Comparison of ENCODE assay signal across 8 cellular contexts in genomic region chr2:24793752-24794477, GRCh38. TPM values are rescaled to one million over a fixed set of nuclear protein-coding genes. Genes with fewer than 3 reads are reported as not detected.
DNase-seq lines count a peak whose midpoint lies in the region; ATAC-seq lines count a peak whose summit lies in the region.

No MANE protein-coding gene starts in this region.

- WGBS in right cardiac atrium, result 2% methylated on average over 16 of the region's 16 CpGs

- intact Hi-C loops in activated CD4-positive, alpha-beta T cell treated with anti-CD3 and anti-CD28 coated beads for 36 hours (cut with DNase I, micrococcal nuclease), result loop anchor here (1.0 to 5.0 kb wide), 13 partner anchors 126 to 878 kb away; partner anchors contain the start of genes ADCY3 (in 1 of the 2), ATAD2B (in 1 of the 2), DNAJC27 (in 1 of the 2) and DTNB (in 1 of the 2)
- intact Hi-C loops in right cardiac atrium (cut with DNase I), result no loop called here

- POLR2A ChIA-PET in activated CD4-positive, alpha-beta T cell treated with anti-CD3 and anti-CD28 coated beads for 36 hours (lab: Charles Lee), result no interaction called here
- POLR2A ChIA-PET in activated CD4-positive, alpha-beta memory T cell treated with anti-CD3 and anti-CD28 coated beads, Interleukin-2, amount 10 ng/mL, durations not matched to agents 7 days and 5 days (lab: Charles Lee), result interaction anchor here (1.1 to 2.3 kb wide), 17 partner anchors 12 to 868 kb away, joined by 3 to 19 read pairs (median 7); partner anchors contain the start of genes ADCY3, ITSN2, NCOA1 and SF3B6

- H3K4me3 ChIP-seq in right cardiac atrium (ENCODE audit: low read length), result peak overlapping the region; percentile 69
- peak overlapping the region; percentile 91 for H3K4me3 ChIP-seq in skeletal muscle satellite cell (ENCODE audit: low read length)

- ATAC-seq in activated CD4-positive, alpha-beta T cell treated with anti-CD3 and anti-CD28 coated beads for 36 hours, result no peak
- no peak for ATAC-seq in right cardiac atrium

- H3K4me1 Mint-ChIP-seq in activated CD4-positive, alpha-beta T cell treated with anti-CD3 and anti-CD28 coated beads for 36 hours, result peaks cover 31% of the 10 kb centered on the region
- peaks cover 55% of the 10 kb centered on the region for H3K4me1 Mint-ChIP-seq in activated CD4-positive, alpha-beta memory T cell treated with anti-CD3 and anti-CD28 coated beads, Interleukin-2, amount 10 ng/mL, durations not matched to agents 7 days and 5 days

- H3K4me2 ChIP-seq in skeletal muscle satellite cell (ENCODE audit: low read length), result peak overlapping the region; percentile 86

- peak; percentile 19 for DNase-seq in activated CD4-positive, alpha-beta T cell treated with anti-CD3 and anti-CD28 coated beads for 36 hours
- DNase-seq in activated CD4-positive, alpha-beta T cell treated with anti-CD3 and anti-CD28 coated beads for 4 hours, result no peak
- DNase-seq in M059J (ENCODE audit: low read depth), result peak; percentile 62
- DNase-seq in activated CD4-positive, alpha-beta memory T cell treated with anti-CD3 and anti-CD28 coated beads, Interleukin-2, amount 10 ng/mL, durations not matched to agents 7 days and 5 days, result peak; percentile 28
- no peak for DNase-seq in right cardiac atrium
- DNase-seq in 8988T, result no peak
- no peak for DNase-seq in NOMO-1 treated with DMSO at 0.1 percent for 48 hours (lab: John Stamatoyannopoulos, UW; ENCODE audit: unreplicated experiment)

- no peaks in the 10 kb centered on the region for H3K9me3 ChIP-seq in right cardiac atrium (ENCODE audit: control insufficient read depth, low read length)
- no peaks in the 10 kb centered on the region for H3K9me3 ChIP-seq in skeletal muscle satellite cell (replicated peaks; ENCODE audit: low read length)

- H3K36me3 ChIP-seq in skeletal muscle satellite cell (ENCODE audit: insufficient read depth, low read length), result no peaks in the 10 kb centered on the region

- H3K36me3 Mint-ChIP-seq in activated CD4-positive, alpha-beta T cell treated with anti-CD3 and anti-CD28 coated beads for 36 hours (ENCODE audit: low read depth), result peaks cover 43% of the 10 kb centered on the region
- H3K36me3 Mint-ChIP-seq in activated CD4-positive, alpha-beta memory T cell treated with anti-CD3 and anti-CD28 coated beads, Interleukin-2, amount 10 ng/mL, durations not matched to agents 7 days and 5 days (ENCODE audit: low read depth), result peaks cover 54% of the 10 kb centered on the region

- H3K27me3 ChIP-seq in right cardiac atrium (ENCODE audit: control insufficient read depth, insufficient read depth) (no peaks in the 10 kb centered on the region), skeletal muscle satellite cell (ENCODE audit: control insufficient read depth, insufficient read depth, low read length) (no peaks in the 10 kb centered on the region)

- H3K27ac Mint-ChIP-seq in activated CD4-positive, alpha-beta T cell treated with anti-CD3 and anti-CD28 coated beads for 36 hours, result peak overlapping the region; percentile 100
- H3K27ac Mint-ChIP-seq in activated CD4-positive, alpha-beta memory T cell treated with anti-CD3 and anti-CD28 coated beads, Interleukin-2, amount 10 ng/mL, durations not matched to agents 7 days and 5 days, result peak overlapping the region; percentile 98

- peak overlapping the region; percentile 98 for H3K9ac ChIP-seq in skeletal muscle satellite cell (ENCODE audit: low read depth, low read length)

- CTCF ChIA-PET in activated CD4-positive, alpha-beta T cell treated with anti-CD3 and anti-CD28 coated beads for 36 hours (lab: Charles Lee), result interaction anchor here (0.6 to 1.3 kb wide), 3 partner anchors 136 to 443 kb away, joined by 3 to 4 read pairs (median 3); no protein-coding TSS in a partner anchor
- CTCF ChIA-PET in activated CD4-positive, alpha-beta memory T cell treated with anti-CD3 and anti-CD28 coated beads, Interleukin-2, amount 10 ng/mL, durations not matched to agents 7 days and 5 days (lab: Charles Lee), result interaction anchor here (1.6 to 2.5 kb wide), 5 partner anchors 32 to 568 kb away, joined by 4 to 9 read pairs (median 6); no protein-coding TSS in a partner anchor

- H3K4me1 ChIP-seq in right cardiac atrium (ENCODE audit: control insufficient read depth, insufficient read depth, low read length), result peaks cover 2% of the 10 kb centered on the region
- peaks cover 12% of the 10 kb centered on the region for H3K4me1 ChIP-seq in skeletal muscle satellite cell (ENCODE audit: control insufficient read depth, insufficient read depth, low read length)

- H3K4me3 Mint-ChIP-seq in activated CD4-positive, alpha-beta T cell treated with anti-CD3 and anti-CD28 coated beads for 36 hours, result peak overlapping the region; percentile 97
- H3K4me3 Mint-ChIP-seq in activated CD4-positive, alpha-beta memory T cell treated with anti-CD3 and anti-CD28 coated beads, Interleukin-2, amount 10 ng/mL, durations not matched to agents 7 days and 5 days, result peak overlapping the region; percentile 96

- no peaks in the 10 kb centered on the region for H3K27me3 Mint-ChIP-seq in activated CD4-positive, alpha-beta T cell treated with anti-CD3 and anti-CD28 coated beads for 36 hours
- no peaks in the 10 kb centered on the region for H3K27me3 Mint-ChIP-seq in activated CD4-positive, alpha-beta memory T cell treated with anti-CD3 and anti-CD28 coated beads, Interleukin-2, amount 10 ng/mL, durations not matched to agents 7 days and 5 days

- H3K9me3 Mint-ChIP-seq in activated CD4-positive, alpha-beta T cell treated with anti-CD3 and anti-CD28 coated beads for 36 hours (ENCODE audit: low read depth), result no peaks in the 10 kb centered on the region
- no peaks in the 10 kb centered on the region for H3K9me3 Mint-ChIP-seq in activated CD4-positive, alpha-beta memory T cell treated with anti-CD3 and anti-CD28 coated beads, Interleukin-2, amount 10 ng/mL, durations not matched to agents 7 days and 5 days

- no peak overlapping the region for H3K27ac ChIP-seq in right cardiac atrium (ENCODE audit: low read length)

RNA-seq across cellular contexts. Expression of gene CENPO, which starts 0.7 kb away (rescaled TPM):
- total RNA-seq in activated CD4-positive, alpha-beta T cell treated with anti-CD3 and anti-CD28 coated beads for 36 hours, result 10 to 100 TPM; 42.4 to 42.7 TPM
- total RNA-seq in M059J (2014; rRNA removed; shearing (Covaris generic)), result 31.0 and 33.9 TPM in 2 replicates
- 10 to 100 TPM; 40.3 to 42.9 TPM for total RNA-seq in activated CD4-positive, alpha-beta memory T cell treated with anti-CD3 and anti-CD28 coated beads, Interleukin-2, amount 10 ng/mL, durations not matched to agents 7 days and 5 days
- 1 to 10 TPM; 2.0 to 4.5 (median 3.6) TPM for total RNA-seq in right cardiac atrium
- polyA plus RNA-seq in right cardiac atrium, result 1.6 TPM
- 19.8 and 23.2 TPM in 2 replicates for total RNA-seq in skeletal muscle satellite cell (2012; rRNA removed)

RNA-seq across cellular contexts. Expression of gene PTRHD1, which starts 0.7 kb away (rescaled TPM):
- 10 to 100 TPM; 22.3 to 26.5 TPM for total RNA-seq in activated CD4-positive, alpha-beta T cell treated with anti-CD3 and anti-CD28 coated beads for 36 hours
- 31.6 and 34.6 TPM in 2 replicates for total RNA-seq in M059J (2014; rRNA removed; shearing (Covaris generic))
- 10 to 100 TPM; 25.4 to 25.5 TPM for total RNA-seq in activated CD4-positive, alpha-beta memory T cell treated with anti-CD3 and anti-CD28 coated beads, Interleukin-2, amount 10 ng/mL, durations not matched to agents 7 days and 5 days
- 10 to 100 TPM; 25.0 to 32.4 (median 25.8) TPM for total RNA-seq in right cardiac atrium
- polyA plus RNA-seq in right cardiac atrium, result 29.3 TPM
- total RNA-seq in skeletal muscle satellite cell (2012; rRNA removed), result 18.5 and 23.8 TPM in 2 replicates

Comparison
In these comparisons a context has a peak if more than half of its experiments do, and no peak if none do; other contexts are left out.
1. DNase-seq: peak in activated CD4-positive, alpha-beta T cell treated with anti-CD3 and anti-CD28 coated beads for 36 hours (single experiment), M059J (single experiment) and activated CD4-positive, alpha-beta memory T cell treated with anti-CD3 and anti-CD28 coated beads, Interleukin-2, amount 10 ng/mL, durations not matched to agents 7 days and 5 days (single experiment); none in activated CD4-positive, alpha-beta T cell treated with anti-CD3 and anti-CD28 coated beads for 4 hours (0 of 2), right cardiac atrium (0 of 3), 8988T (single experiment) and NOMO-1 treated with DMSO at 0.1 percent for 48 hours (single experiment).
2. intact Hi-C loops: an anchor here in activated CD4-positive, alpha-beta T cell treated with anti-CD3 and anti-CD28 coated beads for 36 hours (1.0 to 5.0 kb wide); none called in right cardiac atrium.